Comparison of ENCODE assay signal across 25 cellular contexts in genomic region chr16:13630292-13630850, GRCh38.
"Had no signal": no experiment of that assay in that cellular context is flagged by ENCODE, and none has a peak within 500 bp of the region (broad histone marks: within the 10 kb centered on the region; RNA-seq: fewer than 3 reads in every experiment).

No MANE protein-coding gene starts in this region.

- H3K27ac ChIP-seq: Peyer's patch, RWPE1, SJCRH30 had no signal

- H3K9me3 ChIP-seq: Peyer's patch, SJCRH30 had no signal

- H3K4me3 ChIP-seq: Peyer's patch, SJCRH30 had no signal

- DNase-seq: activated B cell treated with CpG ODN at 0.5 μM for 24 hours; activated CD4-positive, alpha-beta T cell treated with anti-CD3 and anti-CD28 coated beads for 1 hour; activated CD4-positive, alpha-beta T cell treated with anti-CD3 and anti-CD28 coated beads, Interleukin-2, amount 10 ng/mL, durations not matched to agents 24 days and 14 days; activated CD4-positive, alpha-beta T cell treated with anti-CD3 and anti-CD28 coated beads, Interleukin-2, amount 50 U/mL, for 48 hours; activated CD8-positive, alpha-beta memory T cell treated with anti-CD3 and anti-CD28 coated beads, Interleukin-2, amount 10 ng/mL, durations not matched to agents 7 days and 5 days; activated effector memory CD4-positive, alpha-beta T cell treated with Interleukin-2 at 50 U/mL for 16 hours; activated naive CD4-positive, alpha-beta T cell; activated naive CD8-positive, alpha-beta T cell treated with anti-CD3 and anti-CD28 coated beads, Interleukin-2, amount 50 U/mL, for 24 hours; activated T-cell treated with anti-CD3 and anti-CD28 coated beads, Interleukin-2, amount 50 U/mL, for 24 hours; amniotic stem cell; KBM-7; NCI-H1048; NCI-H146; NCI-H187 treated with DMSO at 0.1 percent for 48 hours; NCI-H2171; NCI-H226; NCI-H526; NCI-H774; NK-92 treated with Interleukin-12 subunit alpha and Interleukin-12 subunit beta, amount 100 ng/mL, for 24 hours; Peyer's patch; Right ventricle myocardium superior; SJCRH30; T-helper 17 cell; T-helper 9 cell had no signal

- H3K36me3 ChIP-seq: Peyer's patch, SJCRH30 had no signal

- H3K4me1 ChIP-seq: Peyer's patch, SJCRH30 had no signal

- H3K27me3 ChIP-seq: Peyer's patch, SJCRH30 had no signal
